Comparison of ENCODE assay signal across 23 cellular contexts in the genomic region with DNA sequence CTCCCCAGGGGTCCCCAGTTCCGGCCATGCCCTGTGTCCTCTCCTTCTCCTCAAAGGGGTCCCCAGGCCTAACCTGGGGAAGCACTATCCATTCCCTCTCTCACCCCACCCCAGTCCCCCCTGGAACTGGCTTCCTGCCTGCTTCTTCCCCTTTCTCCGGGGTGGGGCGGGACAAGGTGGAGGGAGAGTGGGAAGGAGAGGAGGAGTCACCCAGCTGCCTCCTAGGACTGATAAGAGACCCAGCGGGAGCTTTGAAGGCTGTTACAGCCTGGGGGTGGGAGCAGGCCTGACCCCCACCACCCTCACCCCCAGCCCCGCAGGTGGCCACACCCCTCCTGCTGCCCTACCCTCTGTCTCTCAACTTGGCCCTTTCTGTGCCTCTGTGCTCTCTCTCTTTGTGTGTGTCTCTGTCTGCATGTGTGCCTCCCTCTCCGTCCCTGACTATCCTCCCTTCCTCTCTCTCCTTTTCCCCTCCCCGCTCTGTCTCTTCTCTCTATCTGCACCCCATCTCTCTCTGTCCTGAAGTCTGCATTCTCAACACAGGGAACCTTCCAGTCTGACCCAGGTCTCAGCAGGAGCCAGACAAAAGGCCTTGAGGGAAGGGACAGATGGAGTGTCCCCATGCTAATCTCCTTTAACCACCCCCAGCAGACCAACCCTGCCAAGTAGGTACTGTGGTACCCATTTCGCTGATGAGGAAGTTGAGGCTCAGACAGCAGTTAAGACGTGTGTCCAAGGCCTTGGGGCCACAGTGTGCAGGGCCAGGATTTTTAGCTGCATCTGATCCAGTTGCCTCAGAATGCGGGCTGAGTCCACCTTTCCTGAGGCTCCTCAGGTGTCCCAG.
A peak's percentile ranks its signal among the peaks of the same experiment; 100 is the strongest.
DNase-seq lines count a peak whose midpoint lies in the region; ATAC-seq, FAIRE-seq and TF ChIP-seq lines count a peak whose summit lies in the region.
"Had no signal": no experiment of that assay in that cellular context is flagged by ENCODE, and none has a peak within 500 bp of the region (broad histone marks: within the 10 kb centered on the region; RNA-seq: fewer than 3 reads in every experiment).

No MANE protein-coding gene starts in this region.

- in situ Hi-C loops in K562 (cut with MboI): no loop called here

- peaks cover 9% of the 10 kb centered on the region for H3K4me1 ChIP-seq in cardiac muscle cell (ENCODE audit: low read depth)
- peaks cover 35 to 37% of the 10 kb centered on the region in 2 experiments for H3K4me1 ChIP-seq in K562 (replicated peaks in 1 of 2; ENCODE audit: control insufficient read depth in 2 of 2, insufficient read depth in 2 of 2, low read length in 2 of 2)
- H3K4me1 ChIP-seq in mucosa of descending colon (ENCODE audit: low read depth): no peaks in the 10 kb centered on the region
- H3K4me1 ChIP-seq in upper lobe of right lung: no peaks in the 10 kb centered on the region

- peak overlapping the region; percentile 42 to 84 for H3K9ac ChIP-seq in K562 (ENCODE audit: insufficient read depth in 1 of 2, low read depth in 2 of 2, low read length in 2 of 2)
- H3K9ac ChIP-seq: KMS-11 had no signal

- DNase-seq in cardiac muscle cell (ENCODE audit: low read depth in 1 of 2, low spot score in 1 of 2): no peak
- no peak for DNase-seq in left cardiac atrium
- DNase-seq in K562 (ENCODE audit: extremely low read depth in 1 of 4, low spot score in 3 of 4): peak; percentile 77 to 92 (median 88)
- no peak for DNase-seq in mucosa of descending colon
- no peak for DNase-seq in upper lobe of right lung
- no peak for DNase-seq in superior temporal gyrus (ENCODE audit: extremely low spot score)
- DNase-seq in amygdala (lab: John Stamatoyannopoulos, UW): no peak
- no peak for DNase-seq in omental fat pad (ENCODE audit: low spot score)
- DNase-seq: AML-193, DMS 273 treated with DMSO at 0.1 percent for 48 hours, GDM1, HCEC 1CT, NCI-H1048, NCI-H1436, NCI-H1930, NCI-H226, NCI-H526, PC-3, SJCRH30 had no signal

- intact Hi-C loops in left cardiac atrium (cut with DNase I) (no loop called here), K562 (cut with micrococcal nuclease) (loop anchor here (5.0 kb wide), 1 partner anchor 50 kb away; no protein-coding TSS in a partner anchor), mucosa of descending colon (cut with DNase I, micrococcal nuclease) (no loop called here), upper lobe of right lung (cut with DNase I) (no loop called here)

- H2AFZ ChIP-seq in K562 (ENCODE audit: low read depth, low read length): peak overlapping the region; percentile 83

- CTCF ChIA-PET in K562 (lab: Yijun Ruan, JAX; ENCODE audit: low intra/inter-chr PET ratio): no interaction called here

- POLR2A ChIA-PET in K562 (lab: Yijun Ruan, JAX): interaction anchor here (0.7 to 1.1 kb wide), 2 partner anchors 17 to 445 kb away, joined by 4 read pairs; no protein-coding TSS in a partner anchor

- TF ChIP-seq EP300 in K562 (IDR thresholded peaks at IDR 0.05; ENCODE audit: low read length): no peak

- no peaks in the 10 kb centered on the region for H3K9me1 ChIP-seq in K562 (ENCODE audit: control insufficient read depth, insufficient read depth, low read length)

- TF ChIP-seq POLR2A in K562 (conservative IDR thresholded peaks at IDR 0.05): no peak

- 20% methylated on average over 5 of the region's 10 CpGs for WGBS in K562 (ENCODE audit: insufficient coverage, low coverage, missing lambda C conversion rate)

- ATAC-seq in left cardiac atrium: no peak
- ATAC-seq in K562: peak; percentile 87
- peak; percentile 79 for ATAC-seq in mucosa of descending colon
- peak; percentile 33 for ATAC-seq in upper lobe of right lung
- ATAC-seq in omental fat pad (ENCODE audit: low FRiP score): no peak
- ATAC-seq: PC-3 had no signal

- H3K4me2 ChIP-seq in K562 (ENCODE audit: insufficient read depth, low read length): peak overlapping the region; percentile 64
- H3K4me2 ChIP-seq: KMS-11 had no signal

- no TSS peak for BruUV-seq in K562 (replicated peaks; lab: Mats Ljungman, UMichigan)

- no peak for TF ChIP-seq RAD21 in K562 (CRISPR knock-in tag; conservative IDR thresholded peaks at IDR 0.05 in 1 of 2, IDR thresholded peaks at IDR 0.05 in 1 of 2)

- TF ChIP-seq CTCF in cardiac muscle cell (IDR thresholded peaks at IDR 0.05; ENCODE audit: low read depth, low read length) (no peak), K562 (IDR thresholded peaks at IDR 0.05 in 2 of 3, conservative IDR thresholded peaks at IDR 0.05 in 1 of 3; ENCODE audit: insufficient read depth in 2 of 3, low read depth in 1 of 3, low read length in 3 of 3) (no peak), mucosa of descending colon (IDR thresholded peaks at IDR 0.05) (no peak), upper lobe of right lung (IDR thresholded peaks at IDR 0.05) (no peak), omental fat pad (IDR thresholded peaks at IDR 0.05) (no peak)

- H3K36me3 ChIP-seq in cardiac muscle cell (no peaks in the 10 kb centered on the region), K562 (ENCODE audit: control insufficient read depth, insufficient read depth, low read length) (no peaks in the 10 kb centered on the region), mucosa of descending colon (ENCODE audit: low read depth) (no peaks in the 10 kb centered on the region), upper lobe of right lung (no peaks in the 10 kb centered on the region)
- H3K36me3 ChIP-seq: SJCRH30 had no signal

- no peaks in the 10 kb centered on the region for H4K20me1 ChIP-seq in K562 (replicated peaks; ENCODE audit: control insufficient read depth, insufficient read depth, low read length)

- H3K79me2 ChIP-seq in K562 (ENCODE audit: control insufficient read depth, insufficient read depth, low read length): no peaks in the 10 kb centered on the region

- H3K27me3 ChIP-seq in cardiac muscle cell (no peaks in the 10 kb centered on the region), K562 (ENCODE audit: control insufficient read depth in 2 of 2, insufficient read depth in 2 of 2, low read length in 2 of 2) (no peaks in the 10 kb centered on the region), upper lobe of right lung (no peaks in the 10 kb centered on the region)
- H3K27me3 ChIP-seq: SJCRH30 had no signal

- H3K27ac ChIP-seq in cardiac muscle cell (peak overlapping the region; percentile 14), K562 (ENCODE audit: extremely low read depth, low read depth, low read length) (peak overlapping the region; percentile 63), upper lobe of right lung (no peak overlapping the region)
- H3K27ac ChIP-seq: 22Rv1, C4-2B, KMS-11, RWPE1, SJCRH30 had no signal

- no peak overlapping the region for H3K4me3 ChIP-seq in cardiac muscle cell
- no peak overlapping the region for H3K4me3 ChIP-seq in K562
- no peak overlapping the region for H3K4me3 ChIP-seq in mucosa of descending colon
- no peak overlapping the region for H3K4me3 ChIP-seq in upper lobe of right lung
- H3K4me3 ChIP-seq: SJCRH30 had no signal

- FAIRE-seq in K562 (lab: Jason Lieb, UNC): peak; percentile 80

- H3K9me3 ChIP-seq in cardiac muscle cell (ENCODE audit: low read depth) (no peaks in the 10 kb centered on the region), K562 (replicated peaks; ENCODE audit: control insufficient read depth, insufficient read depth, low read depth, low read length) (no peaks in the 10 kb centered on the region), mucosa of descending colon (no peaks in the 10 kb centered on the region), upper lobe of right lung (no peaks in the 10 kb centered on the region)
- H3K9me3 ChIP-seq: SJCRH30 had no signal

TF ChIP-seq in K562, 482 proteins besides CTCF, POLR2A, EP300 and RAD21 (continues in another document):
- peak; percentile 35; the same call in 1 of the 2 replicates for TF ChIP-seq FOSL1 (tag; conservative IDR thresholded peaks at IDR 0.05)
- peak in 1 of 2 experiments; percentile 22; a peak in 2 of 4 replicates for TF ChIP-seq RCOR1 (IDR thresholded peaks at IDR 0.05; ENCODE audit: borderline replicate concordance in 1 of 2, low read depth in 2 of 2, low read length in 2 of 2)
- TF ChIP-seq FOXK2 (conservative IDR thresholded peaks at IDR 0.05 in 1 of 2, IDR thresholded peaks at IDR 0.05 in 1 of 2; ENCODE audit: low read depth in 2 of 2): peak in 1 of 2 experiments; percentile 79; a peak in 1 of 4 replicates
- TF ChIP-seq CBX1 (IDR thresholded peaks at IDR 0.05; ENCODE audit: low read depth): peak; percentile 61; the same call in 1 of the 2 replicates
- peak in 1 of 2 experiments; percentile 69; a peak in 2 of 4 replicates for TF ChIP-seq HDAC1 (IDR thresholded peaks at IDR 0.05)
- no peak for TF ChIP-seq NR2C2 (CRISPR knock-in tag; IDR thresholded peaks at IDR 0.05)
- peak; percentile 28; the same call in 1 of the 2 replicates for TF ChIP-seq NR2C2 (tag; IDR thresholded peaks at IDR 0.05)
- TF ChIP-seq PHB (CRISPR knock-in tag; IDR thresholded peaks at IDR 0.05): no peak
- TF ChIP-seq SUPT5H (IDR thresholded peaks at IDR 0.05): peak; percentile 33; the same call in 1 of the 2 replicates
- TF ChIP-seq JUND (IDR thresholded peaks at IDR 0.05; ENCODE audit: borderline replicate concordance, low read depth, low read length): peak; percentile 44
- TF ChIP-seq JUND (tag; IDR thresholded peaks at IDR 0.05; ENCODE audit: borderline replicate concordance, low read depth, low read length): no peak
- TF ChIP-seq, protein P1, sequence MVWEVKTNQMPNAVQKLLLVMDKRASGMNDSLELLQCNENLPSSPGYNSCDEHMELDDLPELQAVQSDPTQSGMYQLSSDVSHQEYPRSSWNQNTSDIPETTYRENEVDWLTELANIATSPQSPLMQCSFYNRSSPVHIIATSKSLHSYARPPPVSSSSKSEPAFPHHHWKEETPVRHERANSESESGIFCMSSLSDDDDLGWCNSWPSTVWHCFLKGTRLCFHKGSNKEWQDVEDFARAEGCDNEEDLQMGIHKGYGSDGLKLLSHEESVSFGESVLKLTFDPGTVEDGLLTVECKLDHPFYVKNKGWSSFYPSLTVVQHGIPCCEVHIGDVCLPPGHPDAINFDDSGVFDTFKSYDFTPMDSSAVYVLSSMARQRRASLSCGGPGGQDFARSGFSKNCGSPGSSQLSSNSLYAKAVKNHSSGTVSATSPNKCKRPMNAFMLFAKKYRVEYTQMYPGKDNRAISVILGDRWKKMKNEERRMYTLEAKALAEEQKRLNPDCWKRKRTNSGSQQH (CRISPR knock-in tag; IDR thresholded peaks at IDR 0.05): 0 out of 2 replicates have a peak, but pooled peaks have one; percentile 46
- TF ChIP-seq NR2C1 (IDR thresholded peaks at IDR 0.05): no peak
- TF ChIP-seq NR2C1 (tag; IDR thresholded peaks at IDR 0.05): peak; percentile 4; the same call in 1 of the 2 replicates
- no peak for TF ChIP-seq CBX8 (IDR thresholded peaks at IDR 0.05; ENCODE audit: borderline replicate concordance, extremely low read depth, low read depth, low read length, poor library complexity, severe bottlenecking)
- peak; percentile 43; the same call in 1 of the 2 replicates for TF ChIP-seq PHF8 (IDR thresholded peaks at IDR 0.05; ENCODE audit: borderline replicate concordance, low read length)
- TF ChIP-seq ARID1B (IDR thresholded peaks at IDR 0.05): peak; percentile 75

Comparison
In these comparisons a context has a peak if more than half of its experiments do, and no peak if none do; other contexts are left out.
1. DNase-seq: peak in K562 (4 of 4); none in cardiac muscle cell (0 of 2), left cardiac atrium (single experiment), mucosa of descending colon (0 of 3), upper lobe of right lung (single experiment), superior temporal gyrus (single experiment), amygdala (0 of 56) and omental fat pad (single experiment).
2. ATAC-seq: peak in K562 (single experiment), mucosa of descending colon (single experiment) and upper lobe of right lung (single experiment); none in left cardiac atrium (0 of 2) and omental fat pad (single experiment).